In genomic region chr10:49189422-49189821, GRCh38 we compare ENCODE assay signal across 1 cellular context.
TF ChIP-seq lines count a peak whose summit lies in the region.

No MANE protein-coding gene starts in this region.

TF ChIP-seq in GM12878, 131 proteins besides CTCF, POLR2A, EP300 and RAD21:
- TF ChIP-seq GATAD2B (conservative IDR thresholded peaks at IDR 0.05; ENCODE audit: low read depth): no peak
- TF ChIP-seq PAX5 (IDR thresholded peaks at IDR 0.05; ENCODE audit: borderline replicate concordance, low read depth, low read length): no peak
- no peak for TF ChIP-seq USF2 (IDR thresholded peaks at IDR 0.05; ENCODE audit: borderline replicate concordance, low read depth, low read length)
- TF ChIP-seq RUNX3 (IDR thresholded peaks at IDR 0.05; ENCODE audit: low read length): no peak
- TF ChIP-seq ASH2L (IDR thresholded peaks at IDR 0.05; ENCODE audit: borderline replicate concordance, low read depth): no peak
- TF ChIP-seq PRDM15 (CRISPR knock-in tag; IDR thresholded peaks at IDR 0.05): no peak
- no peak for TF ChIP-seq HCFC1 (IDR thresholded peaks at IDR 0.05; ENCODE audit: low read length)
- TF ChIP-seq ZSCAN29 (IDR thresholded peaks at IDR 0.05): no peak
- TF ChIP-seq NBN (IDR thresholded peaks at IDR 0.05): no peak
- TF ChIP-seq ESRRA (IDR thresholded peaks at IDR 0.05; ENCODE audit: low read length): no peak
